In genomic region chr14:68781161-68782021, GRCh38 we compare ENCODE assay signal across 8 cellular contexts. TPM values are rescaled to one million over a fixed set of nuclear protein-coding genes. Genes with fewer than 3 reads are reported as not detected.
DNase-seq lines count a peak whose midpoint lies in the region; ATAC-seq lines count a peak whose summit lies in the region.

No MANE protein-coding gene starts in this region.

- H2BK5ac ChIP-seq in mesenchymal stem cell (ENCODE audit: low read depth, low read length, poor library complexity, severe bottlenecking), result no peak overlapping the region

- peak overlapping the region; percentile 60 for H3K4me3 Mint-ChIP-seq in activated naive CD8-positive, alpha-beta T cell treated with anti-CD3 and anti-CD28 coated beads, Interleukin-2, amount 50 U/mL, for 24 hours

- H3K9me3 ChIP-seq in mesenchymal stem cell (ENCODE audit: control insufficient read depth, low read length), result no peaks in the 10 kb centered on the region

- H3K9me3 Mint-ChIP-seq in activated naive CD8-positive, alpha-beta T cell treated with anti-CD3 and anti-CD28 coated beads, Interleukin-2, amount 50 U/mL, for 24 hours, result no peaks in the 10 kb centered on the region

- H3K36me3 ChIP-seq in mesenchymal stem cell (ENCODE audit: control insufficient read depth in 1 of 2, insufficient read depth in 2 of 2, low read depth in 1 of 2, low read length in 2 of 2), result no peaks in the 10 kb centered on the region

- peak overlapping the region; percentile 65 to 91 for H2BK12ac ChIP-seq in mesenchymal stem cell (ENCODE audit: low read length in 2 of 2)

- peak overlapping the region; percentile 88 for H3K27ac Mint-ChIP-seq in activated naive CD8-positive, alpha-beta T cell treated with anti-CD3 and anti-CD28 coated beads, Interleukin-2, amount 50 U/mL, for 24 hours

- H2AK5ac ChIP-seq in mesenchymal stem cell (ENCODE audit: low read length, severe bottlenecking), result peak overlapping the region; percentile 11

- H2BK120ac ChIP-seq in mesenchymal stem cell (ENCODE audit: low read depth, low read length), result peak overlapping the region; percentile 90

- H3K27me3 Mint-ChIP-seq in activated naive CD8-positive, alpha-beta T cell treated with anti-CD3 and anti-CD28 coated beads, Interleukin-2, amount 50 U/mL, for 24 hours, result no peaks in the 10 kb centered on the region

- peak overlapping the region; percentile 58 for H4K8ac ChIP-seq in mesenchymal stem cell (ENCODE audit: low read length)

- H3K36me3 Mint-ChIP-seq in activated naive CD8-positive, alpha-beta T cell treated with anti-CD3 and anti-CD28 coated beads, Interleukin-2, amount 50 U/mL, for 24 hours (ENCODE audit: low read depth), result no peaks in the 10 kb centered on the region

- peak overlapping the region; percentile 92 for H2BK15ac ChIP-seq in mesenchymal stem cell (ENCODE audit: low read depth, poor library complexity, severe bottlenecking)

- no peak overlapping the region for H3K23ac ChIP-seq in mesenchymal stem cell (ENCODE audit: low read length in 2 of 2)

- H3K27ac ChIP-seq in mesenchymal stem cell (ENCODE audit: low read length, poor library complexity, severe bottlenecking) (peak overlapping the region; percentile 85), temporal lobe (ENCODE audit: low read depth, low read length) (peak overlapping the region; percentile 22)

- 94% methylated on average over 13 of the region's 14 CpGs for WGBS in mesenchymal stem cell

- peak overlapping the region; percentile 87 for H4K91ac ChIP-seq in mesenchymal stem cell (ENCODE audit: low read length)

- no peak overlapping the region for H3K4me3 ChIP-seq in mesenchymal stem cell (ENCODE audit: insufficient read depth in 1 of 2, low read depth in 1 of 2, low read length in 2 of 2)

- H3K4me1 ChIP-seq in mesenchymal stem cell (ENCODE audit: control insufficient read depth, insufficient read depth, low read depth, low read length), result peaks cover 48% of the 10 kb centered on the region

- H3K14ac ChIP-seq in mesenchymal stem cell (ENCODE audit: low read length in 2 of 2), result peak overlapping the region in 1 of 2 experiments; percentile 19

- peak; percentile 30 for ATAC-seq in activated naive CD8-positive, alpha-beta T cell treated with anti-CD3 and anti-CD28 coated beads, Interleukin-2, amount 50 U/mL, for 24 hours
- no peak for ATAC-seq in HG03159 (IDR thresholded peaks at IDR 0.05; ENCODE audit: unreplicated experiment)
- no peak for ATAC-seq in HG02588 (IDR thresholded peaks at IDR 0.05; ENCODE audit: unreplicated experiment)
- ATAC-seq in HG03045 (IDR thresholded peaks at IDR 0.05; ENCODE audit: unreplicated experiment), result no peak

- H3K9ac ChIP-seq in mesenchymal stem cell (ENCODE audit: low read length), result peak overlapping the region; percentile 49

- H3K27me3 ChIP-seq in mesenchymal stem cell (ENCODE audit: control insufficient read depth in 1 of 2, insufficient read depth in 1 of 2, low read length in 2 of 2), result no peaks in the 10 kb centered on the region

- H3K4ac ChIP-seq in mesenchymal stem cell (ENCODE audit: low read depth in 1 of 2, low read length in 2 of 2), result peak overlapping the region; percentile 8 to 75

- H2AFZ ChIP-seq in mesenchymal stem cell (ENCODE audit: low read depth, low read length), result no peak overlapping the region

- peaks cover 3% of the 10 kb centered on the region for H3K79me1 ChIP-seq in mesenchymal stem cell (replicated peaks; ENCODE audit: low read length, poor library complexity, severe bottlenecking)

- peaks cover 84% of the 10 kb centered on the region for H3K4me1 Mint-ChIP-seq in activated naive CD8-positive, alpha-beta T cell treated with anti-CD3 and anti-CD28 coated beads, Interleukin-2, amount 50 U/mL, for 24 hours

- peak overlapping the region; percentile 65 to 74 for H3K18ac ChIP-seq in mesenchymal stem cell (ENCODE audit: low read depth in 1 of 2, low read length in 2 of 2)

- DNase-seq in T follicular helper cell (ENCODE audit: low read depth) (peak; percentile 55), mesenchymal stem cell (no peak), NAMALWA (ENCODE audit: low spot score) (no peak)
- no peak for DNase-seq in activated naive CD8-positive, alpha-beta T cell treated with anti-CD3 and anti-CD28 coated beads, Interleukin-2, amount 50 U/mL, for 24 hours

- no peak overlapping the region for H3K4me2 ChIP-seq in mesenchymal stem cell (ENCODE audit: low read length, poor library complexity, severe bottlenecking)

RNA-seq across cellular contexts. Expression of gene ZFP36L1, which starts 11.5 kb away (rescaled TPM):
- polyA plus RNA-seq in mesenchymal stem cell (2013, experiment 1 of 2), result 407 TPM
- polyA plus RNA-seq in mesenchymal stem cell (2013, experiment 2 of 2), result 408 TPM
- 17.7 TPM for total RNA-seq in temporal lobe
